In the genomic region with DNA sequence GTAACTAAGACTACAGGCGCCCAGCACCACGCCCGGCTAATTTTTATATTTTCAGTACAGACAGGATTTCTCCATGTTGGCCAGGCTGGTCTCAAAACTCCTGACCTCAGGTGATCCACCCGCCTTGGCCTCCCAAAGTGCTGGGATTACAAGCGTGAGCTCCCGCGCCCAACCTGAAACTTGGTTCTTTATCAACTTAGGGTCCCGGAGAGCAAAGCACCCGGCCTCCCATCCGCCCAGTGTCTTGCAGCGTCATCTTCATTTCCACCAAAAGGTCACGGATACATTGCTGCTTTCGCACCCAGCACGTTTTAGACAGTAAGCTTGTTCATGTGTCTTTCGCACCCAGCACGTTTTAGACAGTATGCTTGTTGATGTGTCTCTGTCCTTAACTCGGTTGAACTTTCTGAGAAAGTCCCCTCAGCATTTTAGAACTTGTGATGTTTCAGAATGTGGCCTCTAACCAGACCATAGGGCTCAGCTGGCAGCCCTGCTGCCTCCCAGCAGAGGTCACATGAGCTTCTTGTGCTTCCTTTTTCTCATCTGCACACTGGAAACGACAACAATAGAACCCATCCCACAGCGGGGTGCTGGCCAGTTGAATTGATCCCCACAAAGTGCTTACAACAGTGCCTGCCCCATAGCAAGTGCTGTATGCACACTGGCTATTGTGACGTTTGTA, we compare ENCODE assay signal across 2 cellular contexts.
TF ChIP-seq lines count a peak whose summit lies in the region.

No MANE protein-coding gene starts in this region.

TF ChIP-seq in liver, 16 proteins besides CTCF, POLR2A, EP300 and RAD21 (continued from another document):
- no peak for TF ChIP-seq HNF4G (IDR thresholded peaks at IDR 0.05)
- TF ChIP-seq NR2F2 (IDR thresholded peaks at IDR 0.05): no peak
- TF ChIP-seq TAF1 (conservative IDR thresholded peaks at IDR 0.05): no peak
- TF ChIP-seq SP1 (IDR thresholded peaks at IDR 0.05): no peak
- no peak for TF ChIP-seq FOXA2 (IDR thresholded peaks at IDR 0.05)
- no peak for TF ChIP-seq JUND (IDR thresholded peaks at IDR 0.05)
- TF ChIP-seq EGR1 (IDR thresholded peaks at IDR 0.05; ENCODE audit: low read depth in 2 of 2): no peak
- no peak for TF ChIP-seq YY1 (IDR thresholded peaks at IDR 0.05)
- TF ChIP-seq, protein P1, sequence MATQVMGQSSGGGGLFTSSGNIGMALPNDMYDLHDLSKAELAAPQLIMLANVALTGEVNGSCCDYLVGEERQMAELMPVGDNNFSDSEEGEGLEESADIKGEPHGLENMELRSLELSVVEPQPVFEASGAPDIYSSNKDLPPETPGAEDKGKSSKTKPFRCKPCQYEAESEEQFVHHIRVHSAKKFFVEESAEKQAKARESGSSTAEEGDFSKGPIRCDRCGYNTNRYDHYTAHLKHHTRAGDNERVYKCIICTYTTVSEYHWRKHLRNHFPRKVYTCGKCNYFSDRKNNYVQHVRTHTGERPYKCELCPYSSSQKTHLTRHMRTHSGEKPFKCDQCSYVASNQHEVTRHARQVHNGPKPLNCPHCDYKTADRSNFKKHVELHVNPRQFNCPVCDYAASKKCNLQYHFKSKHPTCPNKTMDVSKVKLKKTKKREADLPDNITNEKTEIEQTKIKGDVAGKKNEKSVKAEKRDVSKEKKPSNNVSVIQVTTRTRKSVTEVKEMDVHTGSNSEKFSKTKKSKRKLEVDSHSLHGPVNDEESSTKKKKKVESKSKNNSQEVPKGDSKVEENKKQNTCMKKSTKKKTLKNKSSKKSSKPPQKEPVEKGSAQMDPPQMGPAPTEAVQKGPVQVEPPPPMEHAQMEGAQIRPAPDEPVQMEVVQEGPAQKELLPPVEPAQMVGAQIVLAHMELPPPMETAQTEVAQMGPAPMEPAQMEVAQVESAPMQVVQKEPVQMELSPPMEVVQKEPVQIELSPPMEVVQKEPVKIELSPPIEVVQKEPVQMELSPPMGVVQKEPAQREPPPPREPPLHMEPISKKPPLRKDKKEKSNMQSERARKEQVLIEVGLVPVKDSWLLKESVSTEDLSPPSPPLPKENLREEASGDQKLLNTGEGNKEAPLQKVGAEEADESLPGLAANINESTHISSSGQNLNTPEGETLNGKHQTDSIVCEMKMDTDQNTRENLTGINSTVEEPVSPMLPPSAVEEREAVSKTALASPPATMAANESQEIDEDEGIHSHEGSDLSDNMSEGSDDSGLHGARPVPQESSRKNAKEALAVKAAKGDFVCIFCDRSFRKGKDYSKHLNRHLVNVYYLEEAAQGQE (IDR thresholded peaks at IDR 0.05): no peak
- TF ChIP-seq, protein P2, sequence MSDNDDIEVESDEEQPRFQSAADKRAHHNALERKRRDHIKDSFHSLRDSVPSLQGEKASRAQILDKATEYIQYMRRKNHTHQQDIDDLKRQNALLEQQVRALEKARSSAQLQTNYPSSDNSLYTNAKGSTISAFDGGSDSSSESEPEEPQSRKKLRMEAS (IDR thresholded peaks at IDR 0.05): no peak
- TF ChIP-seq, protein P3, sequence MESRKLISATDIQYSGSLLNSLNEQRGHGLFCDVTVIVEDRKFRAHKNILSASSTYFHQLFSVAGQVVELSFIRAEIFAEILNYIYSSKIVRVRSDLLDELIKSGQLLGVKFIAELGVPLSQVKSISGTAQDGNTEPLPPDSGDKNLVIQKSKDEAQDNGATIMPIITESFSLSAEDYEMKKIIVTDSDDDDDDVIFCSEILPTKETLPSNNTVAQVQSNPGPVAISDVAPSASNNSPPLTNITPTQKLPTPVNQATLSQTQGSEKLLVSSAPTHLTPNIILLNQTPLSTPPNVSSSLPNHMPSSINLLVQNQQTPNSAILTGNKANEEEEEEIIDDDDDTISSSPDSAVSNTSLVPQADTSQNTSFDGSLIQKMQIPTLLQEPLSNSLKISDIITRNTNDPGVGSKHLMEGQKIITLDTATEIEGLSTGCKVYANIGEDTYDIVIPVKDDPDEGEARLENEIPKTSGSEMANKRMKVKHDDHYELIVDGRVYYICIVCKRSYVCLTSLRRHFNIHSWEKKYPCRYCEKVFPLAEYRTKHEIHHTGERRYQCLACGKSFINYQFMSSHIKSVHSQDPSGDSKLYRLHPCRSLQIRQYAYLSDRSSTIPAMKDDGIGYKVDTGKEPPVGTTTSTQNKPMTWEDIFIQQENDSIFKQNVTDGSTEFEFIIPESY (IDR thresholded peaks at IDR 0.05): no peak
- TF ChIP-seq GABPA (IDR thresholded peaks at IDR 0.05 in 1 of 2, conservative IDR thresholded peaks at IDR 0.05 in 1 of 2): no peak

TF ChIP-seq in HepG2, 621 proteins besides CTCF, POLR2A, EP300 and RAD21:
- TF ChIP-seq, protein P4, sequence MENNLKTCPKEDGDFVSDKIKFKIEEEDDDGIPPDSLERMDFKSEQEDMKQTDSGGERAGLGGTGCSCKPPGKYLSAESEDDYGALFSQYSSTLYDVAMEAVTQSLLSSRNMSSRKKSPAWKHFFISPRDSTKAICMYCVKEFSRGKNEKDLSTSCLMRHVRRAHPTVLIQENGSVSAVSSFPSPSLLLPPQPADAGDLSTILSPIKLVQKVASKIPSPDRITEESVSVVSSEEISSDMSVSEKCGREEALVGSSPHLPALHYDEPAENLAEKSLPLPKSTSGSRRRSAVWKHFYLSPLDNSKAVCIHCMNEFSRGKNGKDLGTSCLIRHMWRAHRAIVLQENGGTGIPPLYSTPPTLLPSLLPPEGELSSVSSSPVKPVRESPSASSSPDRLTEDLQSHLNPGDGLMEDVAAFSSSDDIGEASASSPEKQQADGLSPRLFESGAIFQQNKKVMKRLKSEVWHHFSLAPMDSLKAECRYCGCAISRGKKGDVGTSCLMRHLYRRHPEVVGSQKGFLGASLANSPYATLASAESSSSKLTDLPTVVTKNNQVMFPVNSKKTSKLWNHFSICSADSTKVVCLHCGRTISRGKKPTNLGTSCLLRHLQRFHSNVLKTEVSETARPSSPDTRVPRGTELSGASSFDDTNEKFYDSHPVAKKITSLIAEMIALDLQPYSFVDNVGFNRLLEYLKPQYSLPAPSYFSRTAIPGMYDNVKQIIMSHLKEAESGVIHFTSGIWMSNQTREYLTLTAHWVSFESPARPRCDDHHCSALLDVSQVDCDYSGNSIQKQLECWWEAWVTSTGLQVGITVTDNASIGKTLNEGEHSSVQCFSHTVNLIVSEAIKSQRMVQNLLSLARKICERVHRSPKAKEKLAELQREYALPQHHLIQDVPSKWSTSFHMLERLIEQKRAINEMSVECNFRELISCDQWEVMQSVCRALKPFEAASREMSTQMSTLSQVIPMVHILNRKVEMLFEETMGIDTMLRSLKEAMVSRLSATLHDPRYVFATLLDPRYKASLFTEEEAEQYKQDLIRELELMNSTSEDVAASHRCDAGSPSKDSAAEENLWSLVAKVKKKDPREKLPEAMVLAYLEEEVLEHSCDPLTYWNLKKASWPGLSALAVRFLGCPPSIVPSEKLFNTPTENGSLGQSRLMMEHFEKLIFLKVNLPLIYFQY (CRISPR knock-in tag; IDR thresholded peaks at IDR 0.05; ENCODE audit: borderline replicate concordance): no peak
- no peak for TF ChIP-seq KLF15 (CRISPR knock-in tag; IDR thresholded peaks at IDR 0.05; ENCODE audit: borderline replicate concordance)
